In the genomic region with DNA sequence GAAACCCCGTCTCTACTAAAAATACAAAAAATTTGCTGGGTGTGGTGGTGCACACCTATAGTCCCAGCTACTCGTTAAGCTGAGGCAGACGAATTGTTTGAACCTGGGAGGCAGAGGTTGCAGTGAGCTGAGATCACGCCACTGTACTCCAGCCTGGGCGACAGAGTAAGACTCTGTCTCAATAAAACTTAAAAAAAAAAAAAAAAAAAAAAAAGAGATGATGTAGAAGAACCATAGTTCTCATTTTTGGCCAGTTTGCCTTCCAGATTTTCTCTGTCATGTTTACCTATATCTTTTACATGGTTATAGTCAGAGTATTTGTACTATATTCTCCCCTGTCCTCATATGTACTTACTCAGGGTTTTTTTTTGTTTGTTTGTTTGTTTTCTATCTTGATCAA, we compare ENCODE assay signal across 19 cellular contexts. TPM values are rescaled to one million over a fixed set of nuclear protein-coding genes. Genes with fewer than 3 reads are reported as not detected.
DNase-seq lines count a peak whose midpoint lies in the region; ATAC-seq, FAIRE-seq and TF ChIP-seq lines count a peak whose summit lies in the region.
"Had no signal": no experiment of that assay in that cellular context is flagged by ENCODE, and none has a peak within 500 bp of the region (broad histone marks: within the 10 kb centered on the region; RNA-seq: fewer than 3 reads in every experiment).

No MANE protein-coding gene starts in this region.

- H3K27me3 ChIP-seq in DND-41 (ENCODE audit: insufficient read depth, low read length, poor library complexity) (no peaks in the 10 kb centered on the region), H9 (ENCODE audit: insufficient read depth, low read length) (no peaks in the 10 kb centered on the region), OCI-LY3 (ENCODE audit: low read depth, low read length) (no peaks in the 10 kb centered on the region), K562 (ENCODE audit: control insufficient read depth in 2 of 2, insufficient read depth in 2 of 2, low read length in 2 of 2) (no peaks in the 10 kb centered on the region), trophoblast cell (ENCODE audit: insufficient read depth, low read length) (no peaks in the 10 kb centered on the region)
- H3K27me3 ChIP-seq: BE2C had no signal

- in situ Hi-C loops in K562 (cut with MboI): no loop called here

- TF ChIP-seq RAD21 in K562 (CRISPR knock-in tag; conservative IDR thresholded peaks at IDR 0.05 in 1 of 2, IDR thresholded peaks at IDR 0.05 in 1 of 2): no peak

- peaks cover 23 to 28% of the 10 kb centered on the region in 2 experiments for H3K4me1 Mint-ChIP-seq in H9

- H3K4me3 ChIP-seq in DND-41 (ENCODE audit: low read depth in 1 of 2, low read length in 2 of 2) (no peak overlapping the region), OCI-LY3 (ENCODE audit: low read length) (no peak overlapping the region), K562 (no peak overlapping the region), trophoblast cell (ENCODE audit: low read depth, low read length) (no peak overlapping the region)

- peaks cover 33 to 39% (median 34%) of the 10 kb centered on the region in 3 experiments for H3K36me3 Mint-ChIP-seq in H9 (ENCODE audit: insufficient read depth in 1 of 3, low read depth in 3 of 3)

- intact Hi-C loops in K562 (cut with micrococcal nuclease): no loop called here

- no peak overlapping the region for H4K5ac ChIP-seq in H9 (ENCODE audit: insufficient read length, low read depth, low read length)

- H3K4me2 ChIP-seq in DND-41 (ENCODE audit: insufficient read depth, low read length) (no peak overlapping the region), H9 (ENCODE audit: insufficient read depth, insufficient read length, low read length) (no peak overlapping the region), OCI-LY3 (ENCODE audit: low read length) (peak overlapping the region; percentile 53), K562 (ENCODE audit: insufficient read depth, low read length) (no peak overlapping the region), trophoblast cell (ENCODE audit: low read length) (no peak overlapping the region)

- TF ChIP-seq EP300 in K562 (IDR thresholded peaks at IDR 0.05; ENCODE audit: low read length): no peak

- no peak overlapping the region for H2BK15ac ChIP-seq in H9 (ENCODE audit: low read depth, low read length)

- H3K14ac ChIP-seq in H9 (ENCODE audit: insufficient read depth, low read length) (no peak overlapping the region), trophoblast cell (ENCODE audit: low read length) (no peak overlapping the region)

- no peak overlapping the region for H2AK5ac ChIP-seq in H9 (ENCODE audit: insufficient read length, low read length)
- no peak overlapping the region for H2AK5ac ChIP-seq in trophoblast cell (ENCODE audit: low read length)

- H3K79me2 ChIP-seq in DND-41 (ENCODE audit: insufficient read depth, low read length) (peaks cover 100% of the 10 kb centered on the region), H9 (ENCODE audit: insufficient read depth, low read length) (peaks cover 55% of the 10 kb centered on the region; the same call in 1 of the 2 replicates), OCI-LY3 (ENCODE audit: low read length) (peaks cover 98% of the 10 kb centered on the region), K562 (ENCODE audit: control insufficient read depth, insufficient read depth, low read length) (peaks cover 94% of the 10 kb centered on the region), trophoblast cell (ENCODE audit: control insufficient read depth, insufficient read depth, low read length, poor library complexity) (peaks cover 2% of the 10 kb centered on the region)

- H4K91ac ChIP-seq in H9 (ENCODE audit: insufficient read length, low read depth, low read length) (no peak overlapping the region), trophoblast cell (ENCODE audit: low read depth, low read length) (no peak overlapping the region)

- H2BK5ac ChIP-seq in H9 (ENCODE audit: insufficient read length, low read length) (no peak overlapping the region), trophoblast cell (ENCODE audit: low read depth, low read length, poor library complexity) (no peak overlapping the region)

- no peak for FAIRE-seq in K562 (lab: Jason Lieb, UNC)
- FAIRE-seq: GM19239 had no signal

- H3K9ac ChIP-seq in DND-41 (ENCODE audit: low read depth, low read length) (no peak overlapping the region), H9 (ENCODE audit: extremely low read depth, insufficient read length, low read length) (no peak overlapping the region), OCI-LY3 (ENCODE audit: low read length) (no peak overlapping the region), K562 (ENCODE audit: insufficient read depth in 1 of 2, low read depth in 2 of 2, low read length in 2 of 2) (no peak overlapping the region), trophoblast cell (ENCODE audit: low read length) (no peak overlapping the region)

- H2BK20ac ChIP-seq in H9 (ENCODE audit: low read depth, low read length, poor library complexity, severe bottlenecking): no peak overlapping the region

- POLR2A ChIA-PET in K562 (lab: Yijun Ruan, JAX) (interaction anchor here (0.6 to 1.1 kb wide), 2 partner anchors 23 to 116 kb away, joined by 3 read pairs; no protein-coding TSS in a partner anchor), GM10248 (lab: Yijun Ruan, JAX) (no interaction called here)

- TF ChIP-seq POLR2A in K562 (conservative IDR thresholded peaks at IDR 0.05): no peak

- H3K27me3 Mint-ChIP-seq in H9 (ENCODE audit: low read depth): no peaks in the 10 kb centered on the region
- H3K27me3 Mint-ChIP-seq: CD4-positive, CD25-positive, alpha-beta regulatory T cell; CD8-positive, alpha-beta memory T cell had no signal

- no peak overlapping the region for H3T11ph ChIP-seq in H9 (ENCODE audit: low read length)

- H3K23me2 ChIP-seq in H9 (ENCODE audit: insufficient read length, low read depth, low read length, poor library complexity, severe bottlenecking): no peaks in the 10 kb centered on the region

- H3K9me3 ChIP-seq in DND-41 (ENCODE audit: insufficient read depth, low read length, severe bottlenecking) (no peaks in the 10 kb centered on the region), H9 (ENCODE audit: control insufficient read depth, low read depth, low read length) (no peaks in the 10 kb centered on the region), OCI-LY3 (ENCODE audit: insufficient read depth, low read length) (no peaks in the 10 kb centered on the region; the same call in 1 of the 2 replicates), K562 (replicated peaks; ENCODE audit: control insufficient read depth, insufficient read depth, low read depth, low read length) (0 out of 2 replicates have a peak, but pooled peaks cover 3% of the 10 kb centered on the region), trophoblast cell (ENCODE audit: insufficient read depth, low read depth, low read length) (no peaks in the 10 kb centered on the region)

- no CpG with 5 or more reads among the region's 5 CpGs for WGBS in H9 (ENCODE audit: extremely low coverage, insufficient read length, low lambda C conversion rate)
- 91% methylated on average over 5 of the region's 5 CpGs for WGBS in K562 (ENCODE audit: insufficient coverage, low coverage, missing lambda C conversion rate)
- no CpG with 5 or more reads among the region's 5 CpGs for WGBS in trophoblast cell (ENCODE audit: extremely low coverage, insufficient coverage, insufficient read length)

- no TSS peak for BruUV-seq in K562 (replicated peaks; lab: Mats Ljungman, UMichigan)

- H2AFZ ChIP-seq in DND-41 (ENCODE audit: low read depth, low read length): no peak overlapping the region
- H2AFZ ChIP-seq in H9 (ENCODE audit: low read length): no peak overlapping the region
- H2AFZ ChIP-seq in OCI-LY3 (ENCODE audit: low read depth, low read length): no peak overlapping the region
- no peak overlapping the region for H2AFZ ChIP-seq in K562 (ENCODE audit: low read depth, low read length)
- no peak overlapping the region for H2AFZ ChIP-seq in trophoblast cell (ENCODE audit: insufficient read depth, low read length, poor library complexity)

- no peak overlapping the region for H2BK120ac ChIP-seq in H9 (ENCODE audit: low read depth, low read length, poor library complexity, severe bottlenecking)
- no peak overlapping the region for H2BK120ac ChIP-seq in trophoblast cell (ENCODE audit: insufficient read depth, low read length, poor library complexity)

- H3K56ac ChIP-seq in H9 (ENCODE audit: insufficient read length, low read depth, low read length): no peak overlapping the region

- H3K4me1 ChIP-seq in DND-41 (ENCODE audit: insufficient read depth, low read length) (peaks cover 54% of the 10 kb centered on the region), H9 (ENCODE audit: insufficient read depth, low read length) (peaks cover 7% of the 10 kb centered on the region; the same call in 1 of the 2 replicates), OCI-LY3 (ENCODE audit: low read length) (peaks cover 92% of the 10 kb centered on the region), K562 (replicated peaks in 1 of 2; ENCODE audit: control insufficient read depth in 2 of 2, insufficient read depth in 2 of 2, low read length in 2 of 2) (no peaks in the 10 kb centered on the region; a peak in 1 of 5 replicates), trophoblast cell (ENCODE audit: control insufficient read depth in 1 of 2, insufficient read depth in 2 of 2, low read length in 2 of 2) (peaks cover 11% of the 10 kb centered on the region in 2 experiments)
- H3K4me1 ChIP-seq: BE2C had no signal

- H3K18ac ChIP-seq in H9 (ENCODE audit: insufficient read length, low read depth, low read length) (no peak overlapping the region), trophoblast cell (ENCODE audit: low read length) (no peak overlapping the region)

- peaks cover 17 to 26% of the 10 kb centered on the region in 2 experiments for H3K9me3 Mint-ChIP-seq in H9
- H3K9me3 Mint-ChIP-seq: CD8-positive, alpha-beta memory T cell had no signal

- no peak overlapping the region for H2BK12ac ChIP-seq in H9 (ENCODE audit: insufficient read length, low read depth, low read length)
- no peak overlapping the region for H2BK12ac ChIP-seq in trophoblast cell (ENCODE audit: low read length)

- H4K20me1 ChIP-seq in DND-41 (ENCODE audit: insufficient read depth, low read length) (peaks cover 95% of the 10 kb centered on the region), H9 (ENCODE audit: control insufficient read depth, insufficient read depth, insufficient read length) (no peaks in the 10 kb centered on the region), OCI-LY3 (ENCODE audit: insufficient read depth, low read length) (peaks cover 36% of the 10 kb centered on the region), K562 (replicated peaks; ENCODE audit: control insufficient read depth, insufficient read depth, low read length) (peaks cover 12% of the 10 kb centered on the region; the same call in 1 of the 2 replicates)

- H3K27ac Mint-ChIP-seq in H9: peak overlapping the region in 2 of 3 experiments; percentile 7 to 15; a peak in 1 of 7 replicates

- ATAC-seq in DND-41 (ENCODE audit: insufficient read depth, low read depth) (no peak), K562 (no peak), GM18519 (IDR thresholded peaks at IDR 0.05; ENCODE audit: low FRiP score, unreplicated experiment) (no peak)

- peaks cover 3% of the 10 kb centered on the region for H3K79me1 ChIP-seq in H9 (ENCODE audit: insufficient read depth, low read depth, low read length, poor library complexity, severe bottlenecking)
- peaks cover 2% of the 10 kb centered on the region for H3K79me1 ChIP-seq in trophoblast cell (ENCODE audit: low read length)

- TF ChIP-seq CTCF in DND-41 (IDR thresholded peaks at IDR 0.05; ENCODE audit: borderline replicate concordance, extremely low read depth, low read length, poor library complexity, severe bottlenecking) (no peak), H9 (conservative IDR thresholded peaks at IDR 0.05) (no peak), OCI-LY3 (IDR thresholded peaks at IDR 0.05; ENCODE audit: low read depth, low read length) (no peak), K562 (IDR thresholded peaks at IDR 0.05 in 2 of 3, conservative IDR thresholded peaks at IDR 0.05 in 1 of 3; ENCODE audit: insufficient read depth in 2 of 3, low read depth in 1 of 3, low read length in 3 of 3) (no peak), GM10248 (IDR thresholded peaks at IDR 0.05; ENCODE audit: control extremely low read depth, extremely low read depth, low read depth, missing control alignments) (no peak)

- H3K36me3 ChIP-seq in DND-41 (ENCODE audit: insufficient read depth, low read length) (peaks cover 43% of the 10 kb centered on the region), OCI-LY3 (replicated peaks; ENCODE audit: low read depth, low read length) (peaks cover 23% of the 10 kb centered on the region), K562 (ENCODE audit: control insufficient read depth, insufficient read depth, low read length) (peaks cover 10% of the 10 kb centered on the region; the same call in 2 of the 3 replicates), trophoblast cell (ENCODE audit: control insufficient read depth in 1 of 2, insufficient read depth in 2 of 2, low read length in 2 of 2) (no peaks in the 10 kb centered on the region)

- H4K12ac ChIP-seq in trophoblast cell (ENCODE audit: low read depth, low read length): no peak overlapping the region

- no peak for DNase-seq in DND-41
- DNase-seq in H9: no peak
- no peak for DNase-seq in K562 (ENCODE audit: extremely low read depth in 1 of 4, low spot score in 3 of 4)
- no peak for DNase-seq in activated CD4-positive, alpha-beta T cell treated with anti-CD3 and anti-CD28 coated beads, Interleukin-2, amount 50 U/mL, for 1 hour
- no peak for DNase-seq in trophoblast cell
- DNase-seq in GM10248 (ENCODE audit: extremely low spot score): no peak
- DNase-seq: ACHN; BE2C; C1 segment of cervical spinal cord; CD4-positive, CD25-positive, alpha-beta regulatory T cell; CD8-positive, alpha-beta memory T cell; COR-L47; DMS 273 treated with DMSO at 0.1 percent for 48 hours; GDM1; GOT3; H7 had no signal

- no peak overlapping the region for H3K4ac ChIP-seq in H9 (ENCODE audit: low read depth, low read length)
- H3K4ac ChIP-seq in trophoblast cell (ENCODE audit: low read depth, low read length): no peak overlapping the region

- H3K4me3 Mint-ChIP-seq in H9: no peak overlapping the region
- H3K4me3 Mint-ChIP-seq: CD4-positive, CD25-positive, alpha-beta regulatory T cell; CD8-positive, alpha-beta memory T cell had no signal

- CTCF ChIA-PET in K562 (lab: Yijun Ruan, JAX; ENCODE audit: low intra/inter-chr PET ratio) (no interaction called here), GM10248 (lab: Yijun Ruan, JAX) (interaction anchor here (0.9 to 2.7 kb wide), 4 partner anchors 9 to 52 kb away, joined by 3 to 14 read pairs (median 6); no protein-coding TSS in a partner anchor)

- H3K23ac ChIP-seq in H9 (ENCODE audit: insufficient read length, low read depth, low read length): no peak overlapping the region
- H3K23ac ChIP-seq in trophoblast cell (ENCODE audit: low read length): no peak overlapping the region

- H3K27ac ChIP-seq in DND-41 (ENCODE audit: low read length) (peak overlapping the region; percentile 38; the same call in 1 of the 2 replicates), H9 (ENCODE audit: insufficient read length, low read depth, low read length) (no peak overlapping the region), OCI-LY3 (ENCODE audit: low read length) (no peak overlapping the region), K562 (ENCODE audit: extremely low read depth, low read depth, low read length) (no peak overlapping the region), trophoblast cell (ENCODE audit: low read depth, low read length) (no peak overlapping the region)

- H4K8ac ChIP-seq in H9 (replicated peaks; ENCODE audit: insufficient read length, low read depth, low read length) (no peak overlapping the region), trophoblast cell (ENCODE audit: low read depth, low read length) (no peak overlapping the region)

- no peaks in the 10 kb centered on the region for H3K9me1 ChIP-seq in K562 (ENCODE audit: control insufficient read depth, insufficient read depth, low read length)

RNA-seq across cellular contexts. Expression of gene UCK2, which starts 53.6 kb away (rescaled TPM):
- 74.8 and 77.9 TPM in 2 replicates for total RNA-seq in H9 (2021)
- 52.8 and 60.6 TPM in 2 replicates for total RNA-seq in K562 (2011; cell fraction: chromatin; rRNA removed; ENCODE audit: low replicate concordance)
- total RNA-seq in K562 (2011; cell fraction: nucleolus; rRNA removed): 42.2 and 49.3 TPM in 2 replicates
- total RNA-seq in K562 (2011; cell fraction: nucleoplasm; rRNA removed): 54.6 and 75.2 TPM in 2 replicates
- total RNA-seq in K562 (2014; rRNA removed): 145 and 159 TPM in 2 replicates
- total RNA-seq in K562 (2014; rRNA removed; fragmentation: Illumina TruSeq; extraction: Trizol): 59.0 and 78.5 TPM in 2 replicates
- 71.6 and 73.9 TPM in 2 replicates for total RNA-seq in K562 (2015; rRNA removed; fragmentation: Illumina TruSeq; extraction: Trizol)
- 95.9 and 98.2 TPM in 2 replicates for total RNA-seq in K562 (2021)
- 90.5 and 103 TPM in 2 replicates for polyA plus RNA-seq in K562 (2011; rRNA removed)
- polyA plus RNA-seq in K562 (2011; cell fraction: cytosol; rRNA removed): 121 and 167 TPM in 2 replicates
- polyA plus RNA-seq in K562 (2011; cell fraction: nucleus; rRNA removed): 54.4 and 62.7 TPM in 2 replicates
- polyA plus RNA-seq in K562 (2012): 49.6 and 96.6 TPM in 2 replicates
- polyA plus RNA-seq in K562 (2014; fragmentation: Illumina TruSeq; extraction: Trizol): 95.8 and 111 TPM in 2 replicates
- 10 to 100 TPM; 84.6 to 86.7 TPM for polyA plus RNA-seq in K562 (2014; fragmentation: Nextera tagmentation; extraction: Ambion mirVana)
- polyA plus RNA-seq in K562 (2014; rRNA removed): 104 and 122 TPM in 2 replicates
- 98.7 and 137 TPM in 2 replicates for polyA minus RNA-seq in K562 (2011; rRNA and poly(A)+ RNA removed)
- 61.1 and 70.9 TPM in 2 replicates for polyA minus RNA-seq in K562 (2011; cell fraction: cytosol; rRNA and poly(A)+ RNA removed)
- polyA minus RNA-seq in K562 (2011; cell fraction: nucleus; rRNA and poly(A)+ RNA removed): 28.7 and 32.3 TPM in 2 replicates
- polyA plus RNA-seq in trophoblast cell (2013): 77.1 and 81.6 TPM in 2 replicates
